Comparison of ENCODE assay signal across 15 cellular contexts in the genomic region with DNA sequence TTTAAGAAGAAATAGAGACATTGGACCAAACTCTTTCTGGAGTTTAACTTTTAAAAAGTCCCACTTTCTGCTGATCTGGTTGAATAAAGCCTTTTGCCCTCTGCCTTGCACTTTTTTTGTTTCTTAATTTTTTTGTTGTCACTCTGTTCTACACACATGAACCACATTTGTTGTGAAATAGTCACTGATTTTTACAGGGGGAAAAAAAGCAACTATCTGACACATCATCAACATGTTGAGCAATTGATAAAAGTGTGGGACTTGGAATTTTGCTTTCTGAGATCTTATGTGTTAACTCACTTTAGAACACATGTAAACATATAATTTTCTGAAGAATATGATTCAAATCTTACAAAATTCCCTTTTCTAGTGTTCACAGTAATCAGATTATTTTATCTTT.
"Had no signal": no experiment of that assay in that cellular context is flagged by ENCODE, and none has a peak within 500 bp of the region (broad histone marks: within the 10 kb centered on the region; RNA-seq: fewer than 3 reads in every experiment).

No MANE protein-coding gene starts in this region.

- ATAC-seq: activated naive CD4-positive, alpha-beta T cell treated with anti-CD3 and anti-CD28 coated beads, Interleukin-2, amount 50 U/mL, for 72 hours; activated T-cell treated with anti-CD3 and anti-CD28 coated beads, Interleukin-2, amount 50 U/mL, for 72 hours; naive thymus-derived CD8-positive, alpha-beta T cell; pancreas; stimulated activated naive B cell treated with anti-CD40 and anti-IgM and Interleukin-4, amounts not matched to agents 10 μg/mL and 1 μg/mL and 100 μg/mL, for 72 hours had no signal

- H3K4me3 ChIP-seq: pancreas, sigmoid colon, thoracic aorta had no signal

- H3K9me3 ChIP-seq: neutrophil, pancreas, sigmoid colon, thoracic aorta had no signal

- H3K4me1 ChIP-seq: pancreas, sigmoid colon had no signal

- H3K36me3 ChIP-seq: neutrophil, pancreas, sigmoid colon, thoracic aorta had no signal

- H3K27me3 ChIP-seq: neutrophil, pancreas, sigmoid colon had no signal

- DNase-seq: activated CD4-positive, alpha-beta T cell treated with anti-CD3 and anti-CD28 coated beads, Interleukin-2, amount 50 U/mL, for 1 hour; activated CD4-positive, CD25-positive, alpha-beta regulatory T cell treated with anti-CD3 and anti-CD28 coated beads, Interleukin-2, amount 50 U/mL, for 72 hours; activated CD8-positive, alpha-beta memory T cell treated with anti-CD3 and anti-CD28 coated beads, Interleukin-2, amount 50 U/mL, for 48 hours; activated effector memory CD4-positive, alpha-beta T cell treated with anti-CD3 and anti-CD28 coated beads, Interleukin-2, amount 50 U/mL, for 16 hours; activated T-cell treated with anti-CD3 and anti-CD28 coated beads, Interleukin-2, amount 50 U/mL, for 72 hours; amygdala; caudate nucleus; endodermal cell; naive thymus-derived CD8-positive, alpha-beta T cell; pancreas; sigmoid colon; stimulated activated naive B cell treated with anti-CD40 and anti-IgM and Interleukin-4, amounts not matched to agents 10 μg/mL and 1 μg/mL and 100 μg/mL, for 72 hours had no signal
